19 cellular contexts compared by ENCODE assay signal in genomic region chr10:14548970-14549369, GRCh38.
DNase-seq lines count a peak whose midpoint lies in the region; ATAC-seq and TF ChIP-seq lines count a peak whose summit lies in the region.
"Had no signal": no experiment of that assay in that cellular context is flagged by ENCODE, and none has a peak within 500 bp of the region (broad histone marks: within the 10 kb centered on the region; RNA-seq: fewer than 3 reads in every experiment).

No MANE protein-coding gene starts in this region.

- no peaks in the 10 kb centered on the region for H3K27me3 Mint-ChIP-seq in activated CD4-positive, alpha-beta memory T cell treated with anti-CD3 and anti-CD28 coated beads for 36 hours
- H3K27me3 Mint-ChIP-seq in activated CD4-positive, alpha-beta memory T cell treated with anti-CD3 and anti-CD28 coated beads, Interleukin-2, amount 10 ng/mL, durations not matched to agents 7 days and 5 days = no peaks in the 10 kb centered on the region
- no peaks in the 10 kb centered on the region for H3K27me3 Mint-ChIP-seq in T-cell
- H3K27me3 Mint-ChIP-seq in stimulated activated memory B cell treated with anti-CD40 and anti-IgM and Interleukin-4, amounts not matched to agents 10 μg/mL and 1 μg/mL and 100 μg/mL, for 72 hours = no peaks in the 10 kb centered on the region
- H3K27me3 Mint-ChIP-seq: activated CD4-positive, alpha-beta T cell treated with anti-CD3 and anti-CD28 coated beads, Interleukin-2, amount 10 ng/mL, durations not matched to agents 7 days and 5 days had no signal

- peaks cover 89% of the 10 kb centered on the region for H3K4me1 Mint-ChIP-seq in activated CD4-positive, alpha-beta memory T cell treated with anti-CD3 and anti-CD28 coated beads for 36 hours (ENCODE audit: low read depth)
- H3K4me1 Mint-ChIP-seq in activated CD4-positive, alpha-beta memory T cell treated with anti-CD3 and anti-CD28 coated beads, Interleukin-2, amount 10 ng/mL, durations not matched to agents 7 days and 5 days = peaks cover 79% of the 10 kb centered on the region
- H3K4me1 Mint-ChIP-seq in T-cell = peaks cover 94 to 97% (median 95%) of the 10 kb centered on the region in 3 donors
- peaks cover 94% of the 10 kb centered on the region for H3K4me1 Mint-ChIP-seq in stimulated activated memory B cell treated with anti-CD40 and anti-IgM and Interleukin-4, amounts not matched to agents 10 μg/mL and 1 μg/mL and 100 μg/mL, for 72 hours

- peaks cover 76% of the 10 kb centered on the region for H3K79me2 ChIP-seq in hepatocyte

- H3K9me3 Mint-ChIP-seq in activated CD4-positive, alpha-beta memory T cell treated with anti-CD3 and anti-CD28 coated beads for 36 hours = no peaks in the 10 kb centered on the region
- H3K9me3 Mint-ChIP-seq in activated CD4-positive, alpha-beta memory T cell treated with anti-CD3 and anti-CD28 coated beads, Interleukin-2, amount 10 ng/mL, durations not matched to agents 7 days and 5 days = no peaks in the 10 kb centered on the region
- no peaks in the 10 kb centered on the region for H3K9me3 Mint-ChIP-seq in T-cell
- no peaks in the 10 kb centered on the region for H3K9me3 Mint-ChIP-seq in stimulated activated memory B cell treated with anti-CD40 and anti-IgM and Interleukin-4, amounts not matched to agents 10 μg/mL and 1 μg/mL and 100 μg/mL, for 72 hours
- H3K9me3 Mint-ChIP-seq: activated CD4-positive, alpha-beta T cell treated with anti-CD3 and anti-CD28 coated beads, Interleukin-2, amount 10 ng/mL, durations not matched to agents 7 days and 5 days had no signal

- POLR2A ChIA-PET in activated CD4-positive, alpha-beta memory T cell treated with anti-CD3 and anti-CD28 coated beads for 36 hours (lab: Charles Lee) = no interaction called here
- POLR2A ChIA-PET in activated CD4-positive, alpha-beta memory T cell treated with anti-CD3 and anti-CD28 coated beads, Interleukin-2, amount 10 ng/mL, durations not matched to agents 7 days and 5 days (lab: Charles Lee) = interaction anchor here (0.7 to 6.3 kb wide), 4 partner anchors 10 to 23 kb away, joined by 3 to 78 read pairs (median 4); no protein-coding TSS in a partner anchor
- POLR2A ChIA-PET in T-cell (lab: Charles Lee) = interaction anchor here in 1 of 2 donors (0.6 to 0.9 kb wide), 2 partner anchors 10 to 624 kb away, joined by 3 to 13 read pairs; no protein-coding TSS in a partner anchor

- no peaks in the 10 kb centered on the region for H3K9me3 ChIP-seq in hepatocyte (ENCODE audit: low read depth)
- H3K9me3 ChIP-seq: left ventricle myocardium inferior had no signal

- no peak overlapping the region for H2AFZ ChIP-seq in hepatocyte

- WGBS in hepatocyte (ENCODE audit: low lambda C conversion rate, missing lambda C conversion rate) = 87% methylated on average over 3 of the region's 3 CpGs

- H3K4me2 ChIP-seq in hepatocyte = peak overlapping the region; percentile 29

- CTCF ChIA-PET in activated CD4-positive, alpha-beta memory T cell treated with anti-CD3 and anti-CD28 coated beads for 36 hours (lab: Charles Lee) = interaction anchor here (1.2 to 4.7 kb wide), 3 partner anchors 11 to 275 kb away, joined by 3 to 33 read pairs (median 12); no protein-coding TSS in a partner anchor
- CTCF ChIA-PET in activated CD4-positive, alpha-beta memory T cell treated with anti-CD3 and anti-CD28 coated beads, Interleukin-2, amount 10 ng/mL, durations not matched to agents 7 days and 5 days (lab: Charles Lee) = interaction anchor here (1.1 to 3.1 kb wide), 4 partner anchors 9 to 280 kb away, joined by 3 to 8 read pairs (median 4); no protein-coding TSS in a partner anchor
- CTCF ChIA-PET in T-cell (lab: Charles Lee) = interaction anchor here (0.6 kb wide), 2 partner anchors 10 to 22 kb away, joined by 3 read pairs; no protein-coding TSS in a partner anchor

- peaks cover 33% of the 10 kb centered on the region for H3K4me1 ChIP-seq in hepatocyte (ENCODE audit: insufficient read depth)

- peak overlapping the region; percentile 79 for H3K27ac ChIP-seq in hepatocyte
- H3K27ac ChIP-seq: left ventricle myocardium inferior, SK-N-MC had no signal

- no peaks in the 10 kb centered on the region for H3K9me2 ChIP-seq in hepatocyte (replicated peaks; ENCODE audit: insufficient read depth)

- peak overlapping the region; percentile 73 for H3K27ac Mint-ChIP-seq in activated CD4-positive, alpha-beta memory T cell treated with anti-CD3 and anti-CD28 coated beads for 36 hours
- H3K27ac Mint-ChIP-seq in activated CD4-positive, alpha-beta memory T cell treated with anti-CD3 and anti-CD28 coated beads, Interleukin-2, amount 10 ng/mL, durations not matched to agents 7 days and 5 days = no peak overlapping the region
- H3K27ac Mint-ChIP-seq in T-cell = peak overlapping the region; percentile 79 to 80
- peak overlapping the region; percentile 68 for H3K27ac Mint-ChIP-seq in stimulated activated memory B cell treated with anti-CD40 and anti-IgM and Interleukin-4, amounts not matched to agents 10 μg/mL and 1 μg/mL and 100 μg/mL, for 72 hours

- no peaks in the 10 kb centered on the region for H3K27me3 ChIP-seq in hepatocyte

- H3K36me3 Mint-ChIP-seq in activated CD4-positive, alpha-beta memory T cell treated with anti-CD3 and anti-CD28 coated beads for 36 hours = peaks cover 28% of the 10 kb centered on the region
- peaks cover 57% of the 10 kb centered on the region for H3K36me3 Mint-ChIP-seq in activated CD4-positive, alpha-beta memory T cell treated with anti-CD3 and anti-CD28 coated beads, Interleukin-2, amount 10 ng/mL, durations not matched to agents 7 days and 5 days (ENCODE audit: low read depth)
- H3K36me3 Mint-ChIP-seq in T-cell = peaks cover 59% of the 10 kb centered on the region
- peaks cover 39% of the 10 kb centered on the region for H3K36me3 Mint-ChIP-seq in stimulated activated memory B cell treated with anti-CD40 and anti-IgM and Interleukin-4, amounts not matched to agents 10 μg/mL and 1 μg/mL and 100 μg/mL, for 72 hours

- no peak for ATAC-seq in T-cell (replicated peaks in 1 of 4)
- no peak for ATAC-seq in stimulated activated memory B cell treated with anti-CD40 and anti-IgM and Interleukin-4, amounts not matched to agents 10 μg/mL and 1 μg/mL and 100 μg/mL, for 72 hours
- no peak for ATAC-seq in GM21576 (IDR thresholded peaks at IDR 0.05; ENCODE audit: unreplicated experiment)
- ATAC-seq: Panc1 had no signal

- no peak overlapping the region for H3K4me3 ChIP-seq in hepatocyte
- H3K4me3 ChIP-seq: left ventricle myocardium inferior, SK-N-MC, skin epidermis had no signal

- H3K4me3 Mint-ChIP-seq in activated CD4-positive, alpha-beta memory T cell treated with anti-CD3 and anti-CD28 coated beads for 36 hours = no peak overlapping the region
- no peak overlapping the region for H3K4me3 Mint-ChIP-seq in activated CD4-positive, alpha-beta memory T cell treated with anti-CD3 and anti-CD28 coated beads, Interleukin-2, amount 10 ng/mL, durations not matched to agents 7 days and 5 days
- H3K4me3 Mint-ChIP-seq in T-cell = no peak overlapping the region
- no peak overlapping the region for H3K4me3 Mint-ChIP-seq in stimulated activated memory B cell treated with anti-CD40 and anti-IgM and Interleukin-4, amounts not matched to agents 10 μg/mL and 1 μg/mL and 100 μg/mL, for 72 hours
- H3K4me3 Mint-ChIP-seq: activated CD4-positive, alpha-beta T cell treated with anti-CD3 and anti-CD28 coated beads, Interleukin-2, amount 10 ng/mL, durations not matched to agents 7 days and 5 days had no signal

- intact Hi-C loops in activated CD4-positive, alpha-beta memory T cell treated with anti-CD3 and anti-CD28 coated beads for 36 hours (cut with micrococcal nuclease) = no loop called here

- no peak for DNase-seq in activated CD4-positive, alpha-beta memory T cell treated with anti-CD3 and anti-CD28 coated beads for 36 hours
- no peak for DNase-seq in activated CD4-positive, alpha-beta memory T cell treated with anti-CD3 and anti-CD28 coated beads, Interleukin-2, amount 10 ng/mL, durations not matched to agents 7 days and 5 days
- DNase-seq in T-cell (no peak), hepatocyte (ENCODE audit: low spot score) (no peak), nucleus accumbens (lab: John Stamatoyannopoulos, UW) (no peak), NCI-H1092 (lab: John Stamatoyannopoulos, UW) (no peak)
- DNase-seq: activated CD4-positive, alpha-beta T cell treated with anti-CD3 and anti-CD28 coated beads, Interleukin-2, amount 10 ng/mL, durations not matched to agents 7 days and 5 days; activated T-cell treated with anti-CD3 and anti-CD28 coated beads, Interleukin-2, amount 50 U/mL, for 48 hours; central memory CD4-positive, alpha-beta T cell; DND-41; left ventricle myocardium inferior; NCI-H1694; NCI-H2227 treated with DMSO at 0.1 percent for 48 hours; stimulated activated CD4-positive, alpha-beta T cell treated with anti-CD3 and anti-CD28 coated beads, Interleukin-4, amount 100 ng/mL, for 24 hours had no signal

- no peaks in the 10 kb centered on the region for H3K36me3 ChIP-seq in hepatocyte (replicated peaks; ENCODE audit: insufficient read depth, low read depth)
- H3K36me3 ChIP-seq: left ventricle myocardium inferior had no signal

- no peaks in the 10 kb centered on the region for H4K20me1 ChIP-seq in hepatocyte (ENCODE audit: insufficient read depth, poor library complexity, severe bottlenecking)

- TF ChIP-seq CTCF in hepatocyte (IDR thresholded peaks at IDR 0.05; ENCODE audit: poor library complexity) = no peak
